ENCODE assay signal across 8 cellular contexts in the genomic region with DNA sequence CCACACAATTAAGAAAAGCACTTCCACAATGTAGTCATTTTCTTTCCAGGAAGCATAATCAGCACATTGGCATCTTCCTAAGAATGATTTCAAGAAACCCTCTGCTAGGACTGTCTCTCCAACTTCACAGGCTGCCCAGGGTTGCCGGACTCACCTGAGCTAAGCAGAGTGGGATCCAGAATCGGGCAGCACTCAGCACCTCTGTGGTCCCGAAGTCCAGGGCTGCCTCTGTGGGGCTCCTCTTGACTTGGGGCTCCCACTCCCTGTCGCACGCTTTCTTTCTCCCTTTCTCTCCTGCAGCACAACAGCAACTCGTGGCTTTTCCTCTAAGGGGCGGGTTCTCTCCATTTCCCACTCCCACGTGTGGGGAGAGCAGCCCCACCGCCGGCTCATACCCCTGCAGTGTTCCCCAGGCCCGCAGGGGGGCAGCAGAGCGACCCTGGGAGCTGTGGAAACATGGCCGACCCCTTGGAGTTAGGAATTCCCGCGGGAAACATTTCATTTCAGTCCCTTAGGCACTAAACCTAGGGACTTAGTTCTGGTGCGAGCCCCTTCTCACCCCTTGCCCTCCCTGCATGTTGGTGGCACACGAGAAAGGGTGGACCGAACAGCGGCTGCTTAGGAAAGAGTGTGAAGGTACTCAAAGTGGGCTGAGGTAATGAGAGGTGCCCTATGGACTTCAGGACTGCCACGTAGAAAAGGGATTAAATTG. TPM values are rescaled to one million over a fixed set of nuclear protein-coding genes. Genes with fewer than 3 reads are reported as not detected.
DNase-seq lines count a peak whose midpoint lies in the region; ATAC-seq and TF ChIP-seq lines count a peak whose summit lies in the region.

TMEM272 (minus strand) TSS at position 316 of the 712 bp plus-strand sequence. CDS start 6,647 bp downstream, outside the sequence.

- H2AFZ ChIP-seq in MM.1S (ENCODE audit: low read length) = peak within 1 kb of the TSS; percentile 53; the same call in 1 of the 2 replicates

- no peak within 1 kb of the TSS for H3K27ac Mint-ChIP-seq in activated B cell treated with CpG ODN at 0.5 μM for 24 hours
- H3K27ac Mint-ChIP-seq in chondrocyte (ENCODE audit: unreplicated experiment) = no peak within 1 kb of the TSS

- H3K4me1 ChIP-seq in MM.1S (ENCODE audit: low read length) = no peaks in the 10 kb centered on the region

- H3K27me3 Mint-ChIP-seq in activated B cell treated with CpG ODN at 0.5 μM for 24 hours (peaks cover 10% of the 10 kb centered on the region), chondrocyte (ENCODE audit: low read depth) (no peaks in the 10 kb centered on the region)

- TF ChIP-seq CTCF in MM.1S (IDR thresholded peaks at IDR 0.05; ENCODE audit: low read length) (peak; percentile 76), activated B cell treated with CpG ODN at 0.5 μM for 24 hours (IDR thresholded peaks at IDR 0.05) (no peak), chondrocyte (IDR thresholded peaks at IDR 0.05) (peak; percentile 88)

- H3K9me3 ChIP-seq in MM.1S (replicated peaks; ENCODE audit: insufficient read depth, low read length) = no peaks in the 10 kb centered on the region

- H3K9me2 ChIP-seq in MM.1S (replicated peaks; ENCODE audit: insufficient read depth, low read length) = no peaks in the 10 kb centered on the region

- H3F3A ChIP-seq in MM.1S (ENCODE audit: insufficient read depth, low read length) = no peaks in the 10 kb centered on the region

- peak within 1 kb of the TSS; percentile 41; the same call in 1 of the 2 replicates for H3K4me2 ChIP-seq in MM.1S (ENCODE audit: low read depth, low read length)

- H3K27ac ChIP-seq in MM.1S (ENCODE audit: low read length) = no peak within 1 kb of the TSS

- no peaks in the 10 kb centered on the region for H4K20me1 ChIP-seq in MM.1S (ENCODE audit: insufficient read depth, low read length)

- CTCF ChIA-PET in activated B cell treated with CpG ODN at 0.5 μM for 24 hours (lab: Charles Lee) = interaction anchor here (1.2 kb wide), 1 partner anchor 30 kb away, joined by 5 read pairs; no protein-coding TSS in a partner anchor

- intact Hi-C loops in activated B cell treated with CpG ODN at 0.5 μM for 24 hours (cut with micrococcal nuclease) = loop anchor here (1.0 kb wide), 1 partner anchor 282 kb away; no protein-coding TSS in a partner anchor

- no peak within 1 kb of the TSS for H3K4me3 ChIP-seq in MM.1S (ENCODE audit: low read length)

- no peaks in the 10 kb centered on the region for H3K36me3 ChIP-seq in MM.1S (replicated peaks; ENCODE audit: insufficient read depth, low read length)

- no peak within 1 kb of the TSS for H3K9ac ChIP-seq in MM.1S (ENCODE audit: low read length)

- H3K27me3 ChIP-seq in MM.1S (replicated peaks; ENCODE audit: insufficient read depth, low read length) = no peaks in the 10 kb centered on the region

- peaks cover 2% of the 10 kb centered on the region for H3K4me1 Mint-ChIP-seq in activated B cell treated with CpG ODN at 0.5 μM for 24 hours
- peaks cover 23% of the 10 kb centered on the region for H3K4me1 Mint-ChIP-seq in chondrocyte (ENCODE audit: low read depth)

- POLR2A ChIA-PET in activated B cell treated with CpG ODN at 0.5 μM for 24 hours (lab: Charles Lee) = interaction anchor here (0.6 kb wide), 1 partner anchor 827 kb away, joined by 9 read pairs; no protein-coding TSS in a partner anchor

- H3K36me3 Mint-ChIP-seq in activated B cell treated with CpG ODN at 0.5 μM for 24 hours (ENCODE audit: low read depth) (no peaks in the 10 kb centered on the region), chondrocyte (ENCODE audit: low read depth) (no peaks in the 10 kb centered on the region)

- H3K9me3 Mint-ChIP-seq in activated B cell treated with CpG ODN at 0.5 μM for 24 hours = no peaks in the 10 kb centered on the region
- no peaks in the 10 kb centered on the region for H3K9me3 Mint-ChIP-seq in chondrocyte (ENCODE audit: low read depth)

- DNase-seq in activated effector memory CD4-positive, alpha-beta T cell treated with anti-CD3 and anti-CD28 coated beads, Interleukin-2, amount 50 U/mL, for 16 hours = peak; percentile 84
- DNase-seq in activated effector memory CD4-positive, alpha-beta T cell treated with Interleukin-2 at 50 U/mL for 16 hours = no peak
- no peak for DNase-seq in MM.1S
- peak; percentile 37 for DNase-seq in activated B cell treated with CpG ODN at 0.5 μM for 24 hours
- no peak for DNase-seq in chondrocyte (ENCODE audit: low spot score)
- DNase-seq in left lobe of liver (ENCODE audit: low spot score) = peak; percentile 73
- DNase-seq in stimulated activated CD4-positive, alpha-beta T cell treated with anti-CD3 and anti-CD28 coated beads, Interleukin-4, amount 100 ng/mL, for 48 hours (ENCODE audit: low read depth in 2 of 2) = peak; percentile 48 to 61

- H3K79me2 ChIP-seq in MM.1S (ENCODE audit: low read length) = no peaks in the 10 kb centered on the region

- peak; percentile 78 for ATAC-seq in activated B cell treated with CpG ODN at 0.5 μM for 24 hours (ENCODE audit: low read depth)
- peak; percentile 96 for ATAC-seq in left lobe of liver
- no peak for ATAC-seq in GM19452 (IDR thresholded peaks at IDR 0.05; ENCODE audit: unreplicated experiment)

- H3K4me3 Mint-ChIP-seq in activated B cell treated with CpG ODN at 0.5 μM for 24 hours = no peak within 1 kb of the TSS
- H3K4me3 Mint-ChIP-seq in chondrocyte (ENCODE audit: unreplicated experiment) = peak within 1 kb of the TSS; percentile 43

RNA-seq across cellular contexts. Expression of gene TMEM272, which starts in this region (rescaled TPM):
- total RNA-seq in activated B cell treated with CpG ODN at 0.5 μM for 24 hours (not detected in 2 replicates), chondrocyte (0.10 to 0.12 TPM in 2 of 3 replicates, not detected in the other), left lobe of liver (0.48 TPM)

Comparison
In these comparisons a context has a peak if more than half of its experiments do, and no peak if none do; other contexts are left out.
1. DNase-seq: peak in activated effector memory CD4-positive, alpha-beta T cell treated with anti-CD3 and anti-CD28 coated beads, Interleukin-2, amount 50 U/mL, for 16 hours (single experiment) and stimulated activated CD4-positive, alpha-beta T cell treated with anti-CD3 and anti-CD28 coated beads, Interleukin-4, amount 100 ng/mL, for 48 hours (2 of 2); none in activated effector memory CD4-positive, alpha-beta T cell treated with Interleukin-2 at 50 U/mL for 16 hours (single experiment), MM.1S (single experiment) and chondrocyte (single experiment).
2. Peak in DNase-seq and ATAC-seq in activated B cell treated with CpG ODN at 0.5 μM for 24 hours; RNA of the gene not detected or under 1 TPM.
3. Peak in DNase-seq and ATAC-seq in left lobe of liver; RNA of the gene not detected or under 1 TPM.